20 cellular contexts compared by ENCODE assay signal in genomic region chr5:150394912-150395689, GRCh38. TPM values are rescaled to one million over a fixed set of nuclear protein-coding genes. Genes with fewer than 3 reads are reported as not detected.
DNase-seq lines count a peak whose midpoint lies in the region; ATAC-seq and TF ChIP-seq lines count a peak whose summit lies in the region.
"Had no signal": no experiment of that assay in that cellular context is flagged by ENCODE, and none has a peak within 500 bp of the region (broad histone marks: within the 10 kb centered on the region; RNA-seq: fewer than 3 reads in every experiment).

No MANE protein-coding gene starts in this region.

- no peaks in the 10 kb centered on the region for H3K9me3 ChIP-seq in left ventricle myocardium inferior (replicated peaks)
- H3K9me3 ChIP-seq in right cardiac atrium (ENCODE audit: control insufficient read depth, low read length), result no peaks in the 10 kb centered on the region
- H3K9me3 ChIP-seq in WERI-Rb-1 (ENCODE audit: severe bottlenecking), result no peaks in the 10 kb centered on the region
- H3K9me3 ChIP-seq: testis had no signal

- intact Hi-C loops in left ventricle myocardium inferior (cut with micrococcal nuclease) (no loop called here), right cardiac atrium (cut with DNase I) (no loop called here)

- no peak overlapping the region for H3K4me3 ChIP-seq in left ventricle myocardium inferior
- H3K4me3 ChIP-seq in right cardiac atrium (ENCODE audit: low read length), result no peak overlapping the region
- no peak overlapping the region for H3K4me3 ChIP-seq in WERI-Rb-1 (ENCODE audit: low read depth, low read length)
- no peak overlapping the region for H3K4me3 ChIP-seq in epithelial cell of proximal tubule (ENCODE audit: low read depth, low read length)
- H3K4me3 ChIP-seq: testis had no signal

- H3K27me3 ChIP-seq in left ventricle myocardium inferior (ENCODE audit: low read depth) (no peaks in the 10 kb centered on the region), right cardiac atrium (ENCODE audit: control insufficient read depth, insufficient read depth) (no peaks in the 10 kb centered on the region), WERI-Rb-1 (ENCODE audit: insufficient read depth, low read depth, severe bottlenecking) (no peaks in the 10 kb centered on the region)
- H3K27me3 ChIP-seq: testis had no signal

- peak; percentile 10 for TF ChIP-seq CTCF in left ventricle myocardium inferior (IDR thresholded peaks at IDR 0.05; ENCODE audit: borderline replicate concordance)
- peak; percentile 17; the same call in 1 of the 2 replicates for TF ChIP-seq CTCF in WERI-Rb-1 (IDR thresholded peaks at IDR 0.05; ENCODE audit: low read depth, low read length)
- TF ChIP-seq CTCF in epithelial cell of proximal tubule (conservative IDR thresholded peaks at IDR 0.05; ENCODE audit: low read depth, low read length), result peak; percentile 14

- ATAC-seq in right cardiac atrium, result no peak
- ATAC-seq in GM18909 (IDR thresholded peaks at IDR 0.05; ENCODE audit: poor library complexity, unreplicated experiment), result no peak
- ATAC-seq: left lobe of liver had no signal

- H3K4me1 ChIP-seq in left ventricle myocardium inferior (no peaks in the 10 kb centered on the region), right cardiac atrium (ENCODE audit: control insufficient read depth, insufficient read depth, low read length) (no peaks in the 10 kb centered on the region)
- H3K4me1 ChIP-seq: testis had no signal

- DNase-seq in left ventricle myocardium inferior, result no peak
- no peak for DNase-seq in right cardiac atrium
- no peak for DNase-seq in WERI-Rb-1
- DNase-seq in epithelial cell of proximal tubule (ENCODE audit: low read depth), result no peak
- no peak for DNase-seq in EL
- no peak for DNase-seq in NOMO-1 treated with dmso at 0.1 percent for 144 hours (lab: John Stamatoyannopoulos, UW; ENCODE audit: unreplicated experiment)
- no peak for DNase-seq in NK-92 treated with Interleukin-12 subunit alpha and Interleukin-12 subunit beta, amount 100 ng/mL, for 24 hours (lab: John Stamatoyannopoulos, UW)
- DNase-seq: amniotic stem cell; COR-L47; effector CD4-positive, alpha-beta T cell; midbrain; NCI-H1105 treated with DMSO at 0.1 percent for 48 hours; NCI-H2107; NCI-H524; SHP77; stimulated activated CD4-positive, alpha-beta T cell treated with anti-CD3 and anti-CD28 coated beads, Interleukin-4, amount 100 ng/mL, for 4 hours; T-cell; testis had no signal

- 79% methylated on average over 13 of the region's 13 CpGs for WGBS in right cardiac atrium

- H3K36me3 ChIP-seq in left ventricle myocardium inferior (peaks cover 98% of the 10 kb centered on the region), WERI-Rb-1 (peaks cover 90% of the 10 kb centered on the region)

- H3K27ac ChIP-seq in left ventricle myocardium inferior (replicated peaks), result no peak overlapping the region
- H3K27ac ChIP-seq in right cardiac atrium (ENCODE audit: low read length), result no peak overlapping the region
- H3K27ac ChIP-seq in WERI-Rb-1, result no peak overlapping the region
- H3K27ac ChIP-seq: testis had no signal

RNA-seq across cellular contexts. Expression of gene CD74, which starts 17.6 kb away (rescaled TPM):
- total RNA-seq in left ventricle myocardium inferior (251 TPM), right cardiac atrium (100 to 1,000 TPM; 222 to 331 (median 251) TPM), epithelial cell of proximal tubule (31.2 and 54.4 TPM in 2 replicates)
- 201 TPM for polyA plus RNA-seq in right cardiac atrium

RNA-seq across cellular contexts. Expression of gene TCOF1, which starts 37.6 kb away (rescaled TPM):
- total RNA-seq in left ventricle myocardium inferior (19.3 TPM), right cardiac atrium (10 to 100 TPM; 14.3 to 22.7 (median 17.5) TPM), epithelial cell of proximal tubule (44.3 and 79.9 TPM in 2 replicates)
- 11.9 TPM for polyA plus RNA-seq in right cardiac atrium

RNA-seq across cellular contexts. Expression of gene RPS14, which starts 54.4 kb away (rescaled TPM):
- total RNA-seq in left ventricle myocardium inferior, result 1,202 TPM
- total RNA-seq in right cardiac atrium, result 1,000 to 10,000 TPM; 1,254 to 1,552 (median 1,386) TPM
- polyA plus RNA-seq in right cardiac atrium, result 1,870 TPM
- 2,963 and 3,646 TPM in 2 replicates for total RNA-seq in epithelial cell of proximal tubule
